In genomic region chr4:147513952-147514351, GRCh38 we compare ENCODE assay signal across 23 cellular contexts. TPM values are rescaled to one million over a fixed set of nuclear protein-coding genes. Genes with fewer than 3 reads are reported as not detected.
DNase-seq lines count a peak whose midpoint lies in the region; ATAC-seq, FAIRE-seq and TF ChIP-seq lines count a peak whose summit lies in the region.
"Had no signal": no experiment of that assay in that cellular context is flagged by ENCODE, and none has a peak within 500 bp of the region (broad histone marks: within the 10 kb centered on the region; RNA-seq: fewer than 3 reads in every experiment).

No MANE protein-coding gene starts in this region.

- H4K8ac ChIP-seq in H1 (ENCODE audit: extremely low read depth, insufficient read depth, low read length), result no peak overlapping the region

- H3K27me3 Mint-ChIP-seq in neural crest cell (ENCODE audit: low read depth), result no peaks in the 10 kb centered on the region
- peaks cover 16 to 23% of the 10 kb centered on the region in 2 donors for H3K27me3 Mint-ChIP-seq in T-cell
- H3K27me3 Mint-ChIP-seq: memory B cell had no signal

- H3K79me2 ChIP-seq in H1 (ENCODE audit: control insufficient read depth in 1 of 2, insufficient read depth in 2 of 2, low read length in 2 of 2), result no peaks in the 10 kb centered on the region

- H3K9ac ChIP-seq in H1 (replicated peaks in 1 of 4; ENCODE audit: extremely low read depth in 1 of 4, low read depth in 3 of 4, low read length in 3 of 4), result no peak overlapping the region

- no peaks in the 10 kb centered on the region for H3K27me3 ChIP-seq in H1 (replicated peaks in 1 of 4; ENCODE audit: control insufficient read depth in 3 of 4, extremely low read depth in 1 of 4, insufficient read depth in 3 of 4, low read length in 3 of 4)
- H3K27me3 ChIP-seq: right lobe of liver, upper lobe of left lung had no signal

- no peaks in the 10 kb centered on the region for H3K36me3 Mint-ChIP-seq in neural crest cell (ENCODE audit: low read depth)
- H3K36me3 Mint-ChIP-seq in T-cell, result no peaks in the 10 kb centered on the region
- H3K36me3 Mint-ChIP-seq: memory B cell had no signal

- peak; percentile 35 for TF ChIP-seq CTCF in AG10803 (conservative IDR thresholded peaks at IDR 0.05; ENCODE audit: low read length)
- TF ChIP-seq CTCF in H1 (IDR thresholded peaks at IDR 0.05; ENCODE audit: control extremely low read depth in 1 of 3, insufficient read depth in 1 of 3, low read depth in 1 of 3, low read length in 3 of 3), result peak in 1 of 3 experiments; percentile 30; a peak in 1 of 4 replicates
- peak; percentile 33 for TF ChIP-seq CTCF in neural crest cell (conservative IDR thresholded peaks at IDR 0.05)

- no peak overlapping the region for H3K23ac ChIP-seq in H1 (ENCODE audit: insufficient read length)

- no peak overlapping the region for H3K4me2 ChIP-seq in H1 (ENCODE audit: insufficient read depth in 1 of 2, low read depth in 2 of 2, low read length in 2 of 2)

- no peaks in the 10 kb centered on the region for H3K9me3 ChIP-seq in H1 (ENCODE audit: insufficient read depth in 2 of 2, low read depth in 1 of 2, low read length in 1 of 2)
- H3K9me3 ChIP-seq: right lobe of liver, upper lobe of left lung had no signal

- H3K36me3 ChIP-seq in H1 (ENCODE audit: control insufficient read depth in 2 of 4, insufficient read depth in 4 of 4, low read length in 3 of 4), result no peaks in the 10 kb centered on the region
- H3K36me3 ChIP-seq: right lobe of liver, upper lobe of left lung had no signal

- no peak overlapping the region for H3K27ac ChIP-seq in H1 (ENCODE audit: low read depth, low read length)
- H3K27ac ChIP-seq: C4-2B, right lobe of liver, RWPE1, upper lobe of left lung had no signal

- FAIRE-seq in H1 (lab: Jason Lieb, UNC), result no peak
- FAIRE-seq: TTC549 had no signal

- no peak overlapping the region for H4K91ac ChIP-seq in H1 (replicated peaks; ENCODE audit: insufficient read length, low read length)

- H4K5ac ChIP-seq in H1 (ENCODE audit: insufficient read length, low read depth, low read length), result no peak overlapping the region

- H3K4me3 ChIP-seq in AG10803 (ENCODE audit: low read length) (no peak overlapping the region), H1 (ENCODE audit: extremely low read depth in 1 of 4, insufficient read depth in 2 of 4, low read depth in 3 of 4, low read length in 4 of 4) (no peak overlapping the region)
- H3K4me3 ChIP-seq: right lobe of liver, upper lobe of left lung had no signal

- H3K4me1 Mint-ChIP-seq in neural crest cell (peaks cover 3% of the 10 kb centered on the region), T-cell (no peaks in the 10 kb centered on the region)
- H3K4me1 Mint-ChIP-seq: memory B cell had no signal

- no peaks in the 10 kb centered on the region for H3K79me1 ChIP-seq in H1 (ENCODE audit: low read depth, low read length)

- H3K23me2 ChIP-seq in H1 (ENCODE audit: low read depth, low read length), result no peaks in the 10 kb centered on the region

- no peak for TF ChIP-seq POLR2A in H1 (IDR thresholded peaks at IDR 0.05; ENCODE audit: control extremely low read depth in 1 of 2, low read depth in 2 of 2, low read length in 2 of 2)

- H3K56ac ChIP-seq in H1 (replicated peaks; ENCODE audit: insufficient read length, low read depth, low read length), result no peak overlapping the region

- H2AK5ac ChIP-seq in H1 (ENCODE audit: low read depth, low read length), result no peak overlapping the region

- H2BK12ac ChIP-seq in H1 (ENCODE audit: low read depth, low read length), result no peak overlapping the region

- no peak for TF ChIP-seq RAD21 in H1 (IDR thresholded peaks at IDR 0.05 in 1 of 2, conservative IDR thresholded peaks at IDR 0.05 in 1 of 2; ENCODE audit: low read depth in 2 of 2, low read length in 2 of 2)

- POLR2A ChIA-PET in H1 (lab: Charles Lee; ENCODE audit: partially characterized antibody), result no interaction called here
- POLR2A ChIA-PET in T-cell (lab: Charles Lee), result no interaction called here

- H4K20me1 ChIP-seq in H1 (replicated peaks in 1 of 2; ENCODE audit: control insufficient read depth in 1 of 2, insufficient read depth in 2 of 2, low read length in 2 of 2), result no peaks in the 10 kb centered on the region

- DNase-seq in AG10803 (ENCODE audit: low read depth), result no peak
- DNase-seq in NAMALWA (ENCODE audit: low spot score), result peak; percentile 10
- DNase-seq in H1 (ENCODE audit: low read depth in 1 of 2, low spot score in 2 of 2), result no peak
- DNase-seq in neural crest cell (ENCODE audit: low read depth, low spot score), result no peak
- DNase-seq in NCI-H774 (lab: John Stamatoyannopoulos, UW), result no peak
- no peak for DNase-seq in kidney tubule cell (ENCODE audit: low spot score)
- no peak for DNase-seq in T-cell
- DNase-seq: activated T-cell treated with anti-CD3 and anti-CD28 coated beads, Interleukin-2, amount 50 U/mL, for 1 hour; amniotic stem cell; Calu3; glutamatergic neuron; NCI-H2171 treated with DMSO at 0.1 percent for 48 hours; NCI-H69; right lobe of liver; stimulated activated CD4-positive, alpha-beta T cell treated with anti-CD3 and anti-CD28 coated beads, Interleukin-15, amount 100 ng/mL, for 24 hours; upper lobe of left lung had no signal

- H3K18ac ChIP-seq in H1 (ENCODE audit: extremely low read depth, low read length), result no peak overlapping the region

- H2BK5ac ChIP-seq in H1 (ENCODE audit: low read depth, low read length), result no peak overlapping the region

- TF ChIP-seq EP300 in H1 (IDR thresholded peaks at IDR 0.05; ENCODE audit: borderline replicate concordance in 1 of 2, low read depth in 2 of 2, low read length in 2 of 2), result no peak

- no peak overlapping the region for H3K14ac ChIP-seq in H1 (ENCODE audit: insufficient read length)

- ATAC-seq in T-cell (replicated peaks in 1 of 4), result no peak
- ATAC-seq in HG02840 (IDR thresholded peaks at IDR 0.05; ENCODE audit: low FRiP score, unreplicated experiment), result no peak
- ATAC-seq: esophagus mucosa, right lobe of liver had no signal

- H3K9me3 Mint-ChIP-seq in neural crest cell, result no peaks in the 10 kb centered on the region
- H3K9me3 Mint-ChIP-seq in T-cell, result no peaks in the 10 kb centered on the region
- H3K9me3 Mint-ChIP-seq: memory B cell had no signal

- H3K4me3 Mint-ChIP-seq in neural crest cell, result no peak overlapping the region
- H3K4me3 Mint-ChIP-seq in T-cell, result no peak overlapping the region
- H3K4me3 Mint-ChIP-seq: memory B cell had no signal

- no peak overlapping the region for H2BK120ac ChIP-seq in H1 (replicated peaks; ENCODE audit: low read depth, low read length)

- H2BK15ac ChIP-seq in H1 (ENCODE audit: low read length), result no peak overlapping the region

- H2BK20ac ChIP-seq in H1 (ENCODE audit: low read length), result no peak overlapping the region

- H3K4me1 ChIP-seq in H1 (replicated peaks in 1 of 4; ENCODE audit: control insufficient read depth in 3 of 4, insufficient read depth in 4 of 4, low read length in 3 of 4), result 0 out of 7 replicates have a peak, but pooled peaks cover 0 to 3% (median 0%) of the 10 kb centered on the region in 4 experiments
- H3K4me1 ChIP-seq: right lobe of liver, upper lobe of left lung had no signal

- H3K4ac ChIP-seq in H1 (replicated peaks; ENCODE audit: insufficient read length, low read depth, low read length), result no peak overlapping the region

- no peak overlapping the region for H2AFZ ChIP-seq in H1 (ENCODE audit: low read length)

- CTCF ChIA-PET in H1 (lab: Charles Lee; ENCODE audit: partially characterized antibody) (interaction anchor here (0.9 to 2.1 kb wide), 2 partner anchors 13 to 554 kb away, joined by 3 to 10 read pairs; no protein-coding TSS in a partner anchor), T-cell (lab: Charles Lee) (no interaction called here)

- 89% methylated on average over 6 of the region's 6 CpGs; no CpG with 5 or more reads in 1 of the 2 experiments for WGBS in H1 (ENCODE audit: extremely low coverage in 1 of 2, insufficient coverage in 1 of 2, insufficient read length in 1 of 2, insufficient replicate concordance in 2 of 2, low coverage in 1 of 2, low lambda C conversion rate in 2 of 2, missing lambda C conversion rate in 1 of 2), 2 experiments

- H3K27ac Mint-ChIP-seq in neural crest cell (ENCODE audit: unreplicated experiment), result no peak overlapping the region
- no peak overlapping the region for H3K27ac Mint-ChIP-seq in T-cell
- H3K27ac Mint-ChIP-seq: memory B cell had no signal

TF ChIP-seq in H1, 55 proteins besides CTCF, POLR2A, EP300 and RAD21:
- 0 out of 2 replicates have a peak, but pooled peaks have one; percentile 16 for TF ChIP-seq TEAD4 (IDR thresholded peaks at IDR 0.05; ENCODE audit: low read depth, low read length)
- no peak for TF ChIP-seq YY1 (IDR thresholded peaks at IDR 0.05; ENCODE audit: low read depth, low read length)

RNA-seq across cellular contexts. Expression of gene EDNRA, which starts 33.1 kb away (rescaled TPM):
- total RNA-seq in H1 (2021; fragmentation: NEBNext Ultra II Directional; extraction: Animal tissue kit (Norgen Biotek cat#: 25700)), result 3.3 TPM in 2 replicates
- polyA plus RNA-seq in H1 (2011; rRNA removed), result 1.6 and 1.7 TPM in 2 replicates
- polyA plus RNA-seq in H1 (2011; cell fraction: cytosol; rRNA removed), result 2.3 TPM
- polyA plus RNA-seq in H1 (2011; cell fraction: nucleus; rRNA removed), result 1.3 TPM
- polyA plus RNA-seq in H1 (2012, experiment 1 of 2), result 1.1 to 2.2 TPM (median 2.0 TPM) in 4 replicates
- 0.22 TPM for polyA plus RNA-seq in H1 (2012, experiment 2 of 2)
- 3.0 TPM for polyA plus RNA-seq in H1 (2013, experiment 1 of 2)
- 2.5 TPM for polyA plus RNA-seq in H1 (2013, experiment 2 of 2)
- polyA minus RNA-seq in H1 (2011; rRNA and poly(A)+ RNA removed), result 4.5 and 6.2 TPM in 2 replicates
- 4.8 TPM for polyA minus RNA-seq in H1 (2011; cell fraction: cytosol; rRNA and poly(A)+ RNA removed)
- 10.2 TPM for polyA minus RNA-seq in H1 (2011; cell fraction: nucleus; rRNA and poly(A)+ RNA removed)
- total RNA-seq in neural crest cell, result 5.8 and 6.9 TPM in 2 replicates
- under 1 TPM in 2 of 5 donors, not detected in 3; 0.06 to 0.29 TPM for total RNA-seq in T-cell
- total RNA-seq: H4 had no signal
